16 cellular contexts compared by ENCODE assay signal in genomic region chr7:24959735-24960485, GRCh38.
"Had no signal": no experiment of that assay in that cellular context is flagged by ENCODE, and none has a peak within 500 bp of the region (broad histone marks: within the 10 kb centered on the region; RNA-seq: fewer than 3 reads in every experiment).

No MANE protein-coding gene starts in this region.

- DNase-seq: activated CD4-positive, alpha-beta T cell treated with anti-CD3 and anti-CD28 coated beads for 4 hours; activated gamma-delta T cell; anterior cingulate cortex; dorsolateral prefrontal cortex; left cardiac atrium; lower lobe of right lung; midbrain; naive B cell; posterior cingulate gyrus; right cardiac atrium; substantia nigra; T-helper 9 cell; trophoblast cell had no signal

- H3K9me3 ChIP-seq: lower lobe of right lung had no signal

- H3K4me3 Mint-ChIP-seq: naive B cell had no signal

- H3K27me3 Mint-ChIP-seq: activated naive CD8-positive, alpha-beta T cell; naive B cell had no signal

- H3K27ac ChIP-seq: dorsolateral prefrontal cortex, lower lobe of right lung had no signal

- H3K27me3 ChIP-seq: dorsolateral prefrontal cortex had no signal

- H3K36me3 ChIP-seq: lower lobe of right lung had no signal

- ATAC-seq: esophagus mucosa, left cardiac atrium, lower lobe of right lung, right cardiac atrium had no signal

- H3K4me3 ChIP-seq: dorsolateral prefrontal cortex, lower lobe of right lung, smooth muscle cell had no signal
